21 cellular contexts compared by ENCODE assay signal in the genomic region with DNA sequence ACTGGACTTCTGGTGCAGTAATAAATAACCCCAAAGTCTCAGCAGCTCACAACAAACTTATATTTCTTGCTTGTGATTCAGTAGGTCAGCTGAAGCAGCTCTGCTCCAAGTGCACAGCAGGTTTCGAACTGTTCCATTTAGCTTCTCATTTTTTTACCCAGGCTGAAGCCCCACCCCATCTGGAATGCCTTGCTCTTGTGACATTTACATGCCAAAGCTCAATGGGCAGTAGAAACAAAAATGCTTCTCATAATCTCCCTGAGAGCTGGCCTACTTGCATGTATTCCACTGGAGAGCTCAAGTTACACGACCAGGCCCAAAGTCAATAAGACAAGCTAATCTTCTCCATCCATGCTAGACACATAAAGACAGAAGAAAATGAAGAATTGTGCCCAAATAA.
DNase-seq lines count a peak whose midpoint lies in the region; ATAC-seq and TF ChIP-seq lines count a peak whose summit lies in the region.
"Had no signal": no experiment of that assay in that cellular context is flagged by ENCODE, and none has a peak within 500 bp of the region (broad histone marks: within the 10 kb centered on the region; RNA-seq: fewer than 3 reads in every experiment).

No MANE protein-coding gene starts in this region.

- ATAC-seq in stimulated activated naive B cell treated with anti-CD40 and anti-IgM and Interleukin-4, amounts not matched to agents 10 μg/mL and 1 μg/mL and 100 μg/mL, for 72 hours (replicated peaks), result no peak
- ATAC-seq in HG02588 (IDR thresholded peaks at IDR 0.05; ENCODE audit: unreplicated experiment) (no peak), GM18520 (IDR thresholded peaks at IDR 0.05; ENCODE audit: unreplicated experiment) (no peak)
- ATAC-seq: esophagus mucosa; naive thymus-derived CD4-positive, alpha-beta T cell; pancreas had no signal

- WGBS in smooth muscle cell (ENCODE audit: low lambda C conversion rate), result 63% methylated on average over 2 of the region's 2 CpGs

- H2AFZ ChIP-seq in fibroblast of lung (ENCODE audit: low read length) (no peak overlapping the region), smooth muscle cell (ENCODE audit: low read depth) (no peak overlapping the region)
- H2AFZ ChIP-seq: hepatocyte had no signal

- H3K9ac ChIP-seq in fibroblast of lung (ENCODE audit: insufficient read depth, low read length), result no peak overlapping the region
- H3K9ac ChIP-seq in smooth muscle cell (ENCODE audit: low read depth), result no peak overlapping the region

- H3K36me3 Mint-ChIP-seq in stimulated activated naive B cell treated with anti-CD40 and anti-IgM and Interleukin-4, amounts not matched to agents 10 μg/mL and 1 μg/mL and 100 μg/mL, for 72 hours, result peaks cover 0 to 2% of the 10 kb centered on the region in 2 donors

- H3K36me3 ChIP-seq in fibroblast of lung (ENCODE audit: control insufficient read depth, insufficient read depth, low read length), result no peaks in the 10 kb centered on the region
- H3K36me3 ChIP-seq in smooth muscle cell (ENCODE audit: low read depth), result no peaks in the 10 kb centered on the region
- H3K36me3 ChIP-seq: pancreas, suprapubic skin had no signal

- DNase-seq in EH (ENCODE audit: low read depth) (peak; percentile 12), SK-MEL-5 (ENCODE audit: low read depth, low spot score) (peak; percentile 25), fibroblast of lung (ENCODE audit: low read depth in 2 of 2) (peak; percentile 39 to 64), smooth muscle cell (lab: John Stamatoyannopoulos, UW; ENCODE audit: unreplicated experiment) (no peak), retina (no peak)
- DNase-seq in stimulated activated naive B cell treated with anti-CD40 and anti-IgM and Interleukin-4, amounts not matched to agents 10 μg/mL and 1 μg/mL and 100 μg/mL, for 72 hours, result no peak
- DNase-seq: activated CD4-positive, alpha-beta T cell treated with anti-CD3 and anti-CD28 coated beads, Interleukin-2, amount 50 U/mL, for 1 hour; activated naive CD4-positive, alpha-beta T cell treated with Interleukin-2 at 50 U/mL for 16 hours; DMS 273 treated with DMSO at 0.1 percent for 48 hours; islet precursor cell; MM.1S; naive thymus-derived CD4-positive, alpha-beta T cell; NCI-H187; pancreas; stimulated activated CD8-positive, alpha-beta memory T cell treated with anti-CD3 and anti-CD28 coated beads, Interleukin-4, amount 100 ng/mL, for 48 hours had no signal

- H3K4me1 ChIP-seq in fibroblast of lung (ENCODE audit: control insufficient read depth, extremely low read depth, insufficient read depth, low read length) (no peaks in the 10 kb centered on the region), smooth muscle cell (ENCODE audit: low read depth) (peaks cover 4% of the 10 kb centered on the region)
- H3K4me1 ChIP-seq: pancreas, suprapubic skin had no signal

- H3F3A ChIP-seq in smooth muscle cell (ENCODE audit: low read depth), result no peaks in the 10 kb centered on the region

- H3K27me3 ChIP-seq in fibroblast of lung (ENCODE audit: control insufficient read depth, insufficient read depth, low read length) (no peaks in the 10 kb centered on the region), smooth muscle cell (ENCODE audit: low read depth) (no peaks in the 10 kb centered on the region)
- H3K27me3 ChIP-seq: hepatocyte, pancreas, suprapubic skin had no signal

- no peaks in the 10 kb centered on the region for H3K27me3 Mint-ChIP-seq in stimulated activated naive B cell treated with anti-CD40 and anti-IgM and Interleukin-4, amounts not matched to agents 10 μg/mL and 1 μg/mL and 100 μg/mL, for 72 hours

- H4K20me1 ChIP-seq in fibroblast of lung (ENCODE audit: control insufficient read depth, extremely low read depth, insufficient read depth, low read length) (no peaks in the 10 kb centered on the region), smooth muscle cell (ENCODE audit: low read depth) (no peaks in the 10 kb centered on the region)

- H3K4me3 ChIP-seq in fibroblast of lung (replicated peaks in 1 of 4; ENCODE audit: control extremely low read depth in 1 of 4, insufficient read depth in 1 of 4, low read depth in 3 of 4, low read length in 4 of 4) (no peak overlapping the region), smooth muscle cell (no peak overlapping the region)
- H3K4me3 ChIP-seq: hepatocyte, lung, pancreas, suprapubic skin had no signal

- H3K4me1 Mint-ChIP-seq in stimulated activated naive B cell treated with anti-CD40 and anti-IgM and Interleukin-4, amounts not matched to agents 10 μg/mL and 1 μg/mL and 100 μg/mL, for 72 hours, result no peaks in the 10 kb centered on the region

- H3K9me3 ChIP-seq in fibroblast of lung (ENCODE audit: control insufficient read depth, insufficient read depth, low read depth, low read length), result no peaks in the 10 kb centered on the region
- H3K9me3 ChIP-seq in smooth muscle cell (replicated peaks; ENCODE audit: low read depth), result no peaks in the 10 kb centered on the region
- H3K9me3 ChIP-seq: pancreas had no signal

- TF ChIP-seq CTCF in fibroblast of lung (conservative IDR thresholded peaks at IDR 0.05 in 1 of 2, IDR thresholded peaks at IDR 0.05 in 1 of 2; ENCODE audit: low read depth in 1 of 2, low read length in 2 of 2) (no peak), smooth muscle cell (IDR thresholded peaks at IDR 0.05; ENCODE audit: borderline replicate concordance, insufficient read depth, poor library complexity, severe bottlenecking) (no peak)

- in situ Hi-C loops in SK-MEL-5 (cut with HindIII; ENCODE audit: low pct_unique_long_range_greater_than_20kb, low sequenced_read_pairs), result no loop called here

- H3K9me3 Mint-ChIP-seq in stimulated activated naive B cell treated with anti-CD40 and anti-IgM and Interleukin-4, amounts not matched to agents 10 μg/mL and 1 μg/mL and 100 μg/mL, for 72 hours, result peaks cover 9 to 11% of the 10 kb centered on the region in 2 donors

- H3K27ac ChIP-seq in fibroblast of lung (ENCODE audit: insufficient read depth, low read length), result no peak overlapping the region
- peak overlapping the region; percentile 88 for H3K27ac ChIP-seq in smooth muscle cell (ENCODE audit: low read depth)
- H3K27ac ChIP-seq: hepatocyte, pancreas, suprapubic skin had no signal

- H3K27ac Mint-ChIP-seq in stimulated activated naive B cell treated with anti-CD40 and anti-IgM and Interleukin-4, amounts not matched to agents 10 μg/mL and 1 μg/mL and 100 μg/mL, for 72 hours, result no peak overlapping the region
- H3K27ac Mint-ChIP-seq: naive thymus-derived CD4-positive, alpha-beta T cell had no signal

- H3K4me2 ChIP-seq in fibroblast of lung (ENCODE audit: extremely low read depth, insufficient read depth, low read length), result no peak overlapping the region
- H3K4me2 ChIP-seq in smooth muscle cell, result no peak overlapping the region
- H3K4me2 ChIP-seq: hepatocyte had no signal

- no peak overlapping the region for H3K4me3 Mint-ChIP-seq in stimulated activated naive B cell treated with anti-CD40 and anti-IgM and Interleukin-4, amounts not matched to agents 10 μg/mL and 1 μg/mL and 100 μg/mL, for 72 hours
- H3K4me3 Mint-ChIP-seq: naive thymus-derived CD4-positive, alpha-beta T cell had no signal

- H3K79me2 ChIP-seq in fibroblast of lung (ENCODE audit: control insufficient read depth, insufficient read depth, low read length) (no peaks in the 10 kb centered on the region), smooth muscle cell (ENCODE audit: low read depth) (no peaks in the 10 kb centered on the region)
- H3K79me2 ChIP-seq: hepatocyte had no signal

Comparison
In these comparisons a context has a peak if more than half of its experiments do, and no peak if none do; other contexts are left out.
1. DNase-seq: peak in EH (single experiment), SK-MEL-5 (single experiment) and fibroblast of lung (2 of 2); none in smooth muscle cell (single experiment), stimulated activated naive B cell treated with anti-CD40 and anti-IgM and Interleukin-4, amounts not matched to agents 10 μg/mL and 1 μg/mL and 100 μg/mL, for 72 hours (single experiment) and retina (single experiment).